In genomic region chr6:47308223-47308567, GRCh38 we compare ENCODE assay signal across 1 cellular context.
TF ChIP-seq lines count a peak whose summit lies in the region.

No MANE protein-coding gene starts in this region.

TF ChIP-seq in K562, 482 proteins besides CTCF, POLR2A, EP300 and RAD21 (continued from another document):
- TF ChIP-seq REST (CRISPR knock-in tag; IDR thresholded peaks at IDR 0.05; ENCODE audit: low read depth) (no peak), ZNF76 (CRISPR knock-in tag; IDR thresholded peaks at IDR 0.05; ENCODE audit: borderline replicate concordance) (no peak), ZNF197 (CRISPR knock-in tag; IDR thresholded peaks at IDR 0.05; ENCODE audit: low read depth) (no peak), NR2F6 (CRISPR knock-in tag; IDR thresholded peaks at IDR 0.05) (no peak), ZC3H8 (IDR thresholded peaks at IDR 0.05) (no peak), MTA3 (IDR thresholded peaks at IDR 0.05; ENCODE audit: borderline replicate concordance) (no peak), TCF15 (CRISPR knock-in tag; IDR thresholded peaks at IDR 0.05) (no peak), ZNF695 (CRISPR knock-in tag; IDR thresholded peaks at IDR 0.05) (no peak), ZNF444 (CRISPR knock-in tag; IDR thresholded peaks at IDR 0.05) (no peak), ZNF431 (CRISPR knock-in tag; IDR thresholded peaks at IDR 0.05) (no peak), HDAC3 (IDR thresholded peaks at IDR 0.05; ENCODE audit: borderline replicate concordance, partially characterized antibody) (no peak), NFATC3 (IDR thresholded peaks at IDR 0.05) (no peak), THAP7 (CRISPR knock-in tag; IDR thresholded peaks at IDR 0.05) (no peak), HIVEP1 (CRISPR knock-in tag; IDR thresholded peaks at IDR 0.05) (no peak), MTA1 (IDR thresholded peaks at IDR 0.05; ENCODE audit: borderline replicate concordance) (no peak), ZNF23 (CRISPR knock-in tag; IDR thresholded peaks at IDR 0.05) (no peak), CREM (IDR thresholded peaks at IDR 0.05; ENCODE audit: low read depth) (no peak)
- TF ChIP-seq, protein P1, sequence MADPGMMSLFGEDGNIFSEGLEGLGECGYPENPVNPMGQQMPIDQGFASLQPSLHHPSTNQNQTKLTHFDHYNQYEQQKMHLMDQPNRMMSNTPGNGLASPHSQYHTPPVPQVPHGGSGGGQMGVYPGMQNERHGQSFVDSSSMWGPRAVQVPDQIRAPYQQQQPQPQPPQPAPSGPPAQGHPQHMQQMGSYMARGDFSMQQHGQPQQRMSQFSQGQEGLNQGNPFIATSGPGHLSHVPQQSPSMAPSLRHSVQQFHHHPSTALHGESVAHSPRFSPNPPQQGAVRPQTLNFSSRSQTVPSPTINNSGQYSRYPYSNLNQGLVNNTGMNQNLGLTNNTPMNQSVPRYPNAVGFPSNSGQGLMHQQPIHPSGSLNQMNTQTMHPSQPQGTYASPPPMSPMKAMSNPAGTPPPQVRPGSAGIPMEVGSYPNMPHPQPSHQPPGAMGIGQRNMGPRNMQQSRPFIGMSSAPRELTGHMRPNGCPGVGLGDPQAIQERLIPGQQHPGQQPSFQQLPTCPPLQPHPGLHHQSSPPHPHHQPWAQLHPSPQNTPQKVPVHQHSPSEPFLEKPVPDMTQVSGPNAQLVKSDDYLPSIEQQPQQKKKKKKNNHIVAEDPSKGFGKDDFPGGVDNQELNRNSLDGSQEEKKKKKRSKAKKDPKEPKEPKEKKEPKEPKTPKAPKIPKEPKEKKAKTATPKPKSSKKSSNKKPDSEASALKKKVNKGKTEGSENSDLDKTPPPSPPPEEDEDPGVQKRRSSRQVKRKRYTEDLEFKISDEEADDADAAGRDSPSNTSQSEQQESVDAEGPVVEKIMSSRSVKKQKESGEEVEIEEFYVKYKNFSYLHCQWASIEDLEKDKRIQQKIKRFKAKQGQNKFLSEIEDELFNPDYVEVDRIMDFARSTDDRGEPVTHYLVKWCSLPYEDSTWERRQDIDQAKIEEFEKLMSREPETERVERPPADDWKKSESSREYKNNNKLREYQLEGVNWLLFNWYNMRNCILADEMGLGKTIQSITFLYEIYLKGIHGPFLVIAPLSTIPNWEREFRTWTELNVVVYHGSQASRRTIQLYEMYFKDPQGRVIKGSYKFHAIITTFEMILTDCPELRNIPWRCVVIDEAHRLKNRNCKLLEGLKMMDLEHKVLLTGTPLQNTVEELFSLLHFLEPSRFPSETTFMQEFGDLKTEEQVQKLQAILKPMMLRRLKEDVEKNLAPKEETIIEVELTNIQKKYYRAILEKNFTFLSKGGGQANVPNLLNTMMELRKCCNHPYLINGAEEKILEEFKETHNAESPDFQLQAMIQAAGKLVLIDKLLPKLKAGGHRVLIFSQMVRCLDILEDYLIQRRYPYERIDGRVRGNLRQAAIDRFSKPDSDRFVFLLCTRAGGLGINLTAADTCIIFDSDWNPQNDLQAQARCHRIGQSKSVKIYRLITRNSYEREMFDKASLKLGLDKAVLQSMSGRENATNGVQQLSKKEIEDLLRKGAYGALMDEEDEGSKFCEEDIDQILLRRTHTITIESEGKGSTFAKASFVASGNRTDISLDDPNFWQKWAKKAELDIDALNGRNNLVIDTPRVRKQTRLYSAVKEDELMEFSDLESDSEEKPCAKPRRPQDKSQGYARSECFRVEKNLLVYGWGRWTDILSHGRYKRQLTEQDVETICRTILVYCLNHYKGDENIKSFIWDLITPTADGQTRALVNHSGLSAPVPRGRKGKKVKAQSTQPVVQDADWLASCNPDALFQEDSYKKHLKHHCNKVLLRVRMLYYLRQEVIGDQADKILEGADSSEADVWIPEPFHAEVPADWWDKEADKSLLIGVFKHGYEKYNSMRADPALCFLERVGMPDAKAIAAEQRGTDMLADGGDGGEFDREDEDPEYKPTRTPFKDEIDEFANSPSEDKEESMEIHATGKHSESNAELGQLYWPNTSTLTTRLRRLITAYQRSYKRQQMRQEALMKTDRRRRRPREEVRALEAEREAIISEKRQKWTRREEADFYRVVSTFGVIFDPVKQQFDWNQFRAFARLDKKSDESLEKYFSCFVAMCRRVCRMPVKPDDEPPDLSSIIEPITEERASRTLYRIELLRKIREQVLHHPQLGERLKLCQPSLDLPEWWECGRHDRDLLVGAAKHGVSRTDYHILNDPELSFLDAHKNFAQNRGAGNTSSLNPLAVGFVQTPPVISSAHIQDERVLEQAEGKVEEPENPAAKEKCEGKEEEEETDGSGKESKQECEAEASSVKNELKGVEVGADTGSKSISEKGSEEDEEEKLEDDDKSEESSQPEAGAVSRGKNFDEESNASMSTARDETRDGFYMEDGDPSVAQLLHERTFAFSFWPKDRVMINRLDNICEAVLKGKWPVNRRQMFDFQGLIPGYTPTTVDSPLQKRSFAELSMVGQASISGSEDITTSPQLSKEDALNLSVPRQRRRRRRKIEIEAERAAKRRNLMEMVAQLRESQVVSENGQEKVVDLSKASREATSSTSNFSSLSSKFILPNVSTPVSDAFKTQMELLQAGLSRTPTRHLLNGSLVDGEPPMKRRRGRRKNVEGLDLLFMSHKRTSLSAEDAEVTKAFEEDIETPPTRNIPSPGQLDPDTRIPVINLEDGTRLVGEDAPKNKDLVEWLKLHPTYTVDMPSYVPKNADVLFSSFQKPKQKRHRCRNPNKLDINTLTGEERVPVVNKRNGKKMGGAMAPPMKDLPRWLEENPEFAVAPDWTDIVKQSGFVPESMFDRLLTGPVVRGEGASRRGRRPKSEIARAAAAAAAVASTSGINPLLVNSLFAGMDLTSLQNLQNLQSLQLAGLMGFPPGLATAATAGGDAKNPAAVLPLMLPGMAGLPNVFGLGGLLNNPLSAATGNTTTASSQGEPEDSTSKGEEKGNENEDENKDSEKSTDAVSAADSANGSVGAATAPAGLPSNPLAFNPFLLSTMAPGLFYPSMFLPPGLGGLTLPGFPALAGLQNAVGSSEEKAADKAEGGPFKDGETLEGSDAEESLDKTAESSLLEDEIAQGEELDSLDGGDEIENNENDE (IDR thresholded peaks at IDR 0.05; ENCODE audit: low read depth, low read length), result no peak
- TF ChIP-seq, protein P2, sequence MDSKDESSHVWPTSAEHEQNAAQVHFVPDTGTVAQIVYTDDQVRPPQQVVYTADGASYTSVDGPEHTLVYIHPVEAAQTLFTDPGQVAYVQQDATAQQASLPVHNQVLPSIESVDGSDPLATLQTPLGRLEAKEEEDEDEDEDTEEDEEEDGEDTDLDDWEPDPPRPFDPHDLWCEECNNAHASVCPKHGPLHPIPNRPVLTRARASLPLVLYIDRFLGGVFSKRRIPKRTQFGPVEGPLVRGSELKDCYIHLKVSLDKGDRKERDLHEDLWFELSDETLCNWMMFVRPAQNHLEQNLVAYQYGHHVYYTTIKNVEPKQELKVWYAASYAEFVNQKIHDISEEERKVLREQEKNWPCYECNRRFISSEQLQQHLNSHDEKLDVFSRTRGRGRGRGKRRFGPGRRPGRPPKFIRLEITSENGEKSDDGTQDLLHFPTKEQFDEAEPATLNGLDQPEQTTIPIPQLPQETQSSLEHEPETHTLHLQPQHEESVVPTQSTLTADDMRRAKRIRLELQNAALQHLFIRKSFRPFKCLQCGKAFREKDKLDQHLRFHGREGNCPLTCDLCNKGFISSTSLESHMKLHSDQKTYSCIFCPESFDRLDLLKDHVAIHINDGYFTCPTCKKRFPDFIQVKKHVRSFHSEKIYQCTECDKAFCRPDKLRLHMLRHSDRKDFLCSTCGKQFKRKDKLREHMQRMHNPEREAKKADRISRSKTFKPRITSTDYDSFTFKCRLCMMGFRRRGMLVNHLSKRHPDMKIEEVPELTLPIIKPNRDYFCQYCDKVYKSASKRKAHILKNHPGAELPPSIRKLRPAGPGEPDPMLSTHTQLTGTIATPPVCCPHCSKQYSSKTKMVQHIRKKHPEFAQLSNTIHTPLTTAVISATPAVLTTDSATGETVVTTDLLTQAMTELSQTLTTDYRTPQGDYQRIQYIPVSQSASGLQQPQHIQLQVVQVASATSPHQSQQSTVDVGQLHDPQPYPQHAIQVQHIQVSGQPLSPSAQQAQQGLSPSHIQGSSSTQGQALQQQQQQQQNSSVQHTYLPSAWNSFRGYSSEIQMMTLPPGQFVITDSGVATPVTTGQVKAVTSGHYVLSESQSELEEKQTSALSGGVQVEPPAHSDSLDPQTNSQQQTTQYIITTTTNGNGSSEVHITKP (IDR thresholded peaks at IDR 0.05; ENCODE audit: partially characterized antibody), result no peak
